11 cellular contexts compared by ENCODE assay signal in genomic region chr16:9048302-9048700, GRCh38. TPM values are rescaled to one million over a fixed set of nuclear protein-coding genes. Genes with fewer than 3 reads are reported as not detected.
DNase-seq lines count a peak whose midpoint lies in the region; ATAC-seq and TF ChIP-seq lines count a peak whose summit lies in the region.
"Had no signal": no experiment of that assay in that cellular context is flagged by ENCODE, and none has a peak within 500 bp of the region (broad histone marks: within the 10 kb centered on the region; RNA-seq: fewer than 3 reads in every experiment).

No MANE protein-coding gene starts in this region.

- WGBS in thyroid gland, 2 donors: 75% methylated on average over 4 of the region's 4 CpGs

- peaks cover 3 to 11% of the 10 kb centered on the region in 2 donors for H3K4me1 ChIP-seq in ascending aorta
- H3K4me1 ChIP-seq in thyroid gland: peaks cover 4 to 12% of the 10 kb centered on the region in 2 donors

- no peak overlapping the region for H3K27ac Mint-ChIP-seq in activated T-cell treated with anti-CD3 and anti-CD28 coated beads, Interleukin-2, amount 50 U/mL, for 72 hours

- H3K4me1 Mint-ChIP-seq in activated T-cell treated with anti-CD3 and anti-CD28 coated beads, Interleukin-2, amount 50 U/mL, for 72 hours (ENCODE audit: low read depth): peaks cover 45% of the 10 kb centered on the region

- intact Hi-C loops in ascending aorta (cut with DNase I): loop anchor here (5.0 kb wide), 1 partner anchor 86 kb away; the partner anchor contains the start of gene USP7
- intact Hi-C loops in thyroid gland (cut with DNase I): no loop called here

- no peak for ATAC-seq in activated T-cell treated with anti-CD3 and anti-CD28 coated beads, Interleukin-2, amount 50 U/mL, for 72 hours (replicated peaks in 1 of 2)
- ATAC-seq in GM19328 (IDR thresholded peaks at IDR 0.05; ENCODE audit: unreplicated experiment): no peak
- ATAC-seq in HG03175 (IDR thresholded peaks at IDR 0.05; ENCODE audit: unreplicated experiment): no peak

- DNase-seq in activated T-cell treated with anti-CD3 and anti-CD28 coated beads, Interleukin-2, amount 50 U/mL, for 72 hours: no peak
- DNase-seq in activated T-cell treated with anti-CD3 and anti-CD28 coated beads, Interleukin-2, amount 50 U/mL, for 1 hour: no peak
- DNase-seq in ascending aorta (ENCODE audit: low spot score in 2 of 2) (no peak), thyroid gland (no peak), NCI-H524 treated with DMSO at 0.1 percent for 48 hours (lab: John Stamatoyannopoulos, UW) (no peak)
- DNase-seq: stimulated activated naive CD4-positive, alpha-beta T cell had no signal

- TF ChIP-seq CTCF in ascending aorta (IDR thresholded peaks at IDR 0.05) (no peak), thyroid gland (IDR thresholded peaks at IDR 0.05) (no peak)

- no peaks in the 10 kb centered on the region for H3K27me3 Mint-ChIP-seq in activated T-cell treated with anti-CD3 and anti-CD28 coated beads, Interleukin-2, amount 50 U/mL, for 72 hours (ENCODE audit: low read depth)

- TF ChIP-seq POLR2A in thyroid gland (IDR thresholded peaks at IDR 0.05): no peak

- H3K27me3 ChIP-seq in ascending aorta (no peaks in the 10 kb centered on the region), layer of hippocampus (ENCODE audit: control insufficient read depth, insufficient read depth, low read length) (peaks cover 1% of the 10 kb centered on the region), thyroid gland (no peaks in the 10 kb centered on the region)
- H3K27me3 ChIP-seq: BE2C, pancreas had no signal

- H3K4me3 ChIP-seq in ascending aorta (no peak overlapping the region), thyroid gland (replicated peaks in 1 of 3) (no peak overlapping the region)
- H3K4me3 ChIP-seq: pancreas had no signal

- peak overlapping the region; percentile 34 to 49 for H3K4me3 Mint-ChIP-seq in activated T-cell treated with anti-CD3 and anti-CD28 coated beads, Interleukin-2, amount 50 U/mL, for 72 hours

- H3K36me3 Mint-ChIP-seq in activated T-cell treated with anti-CD3 and anti-CD28 coated beads, Interleukin-2, amount 50 U/mL, for 72 hours (ENCODE audit: insufficient read depth in 2 of 2): peaks cover 5 to 10% of the 10 kb centered on the region in 2 donors

- H3K9me3 Mint-ChIP-seq in activated T-cell treated with anti-CD3 and anti-CD28 coated beads, Interleukin-2, amount 50 U/mL, for 72 hours: peaks cover 2 to 7% of the 10 kb centered on the region in 2 donors

- H3K36me3 ChIP-seq in ascending aorta: no peaks in the 10 kb centered on the region
- no peaks in the 10 kb centered on the region for H3K36me3 ChIP-seq in thyroid gland
- H3K36me3 ChIP-seq: BE2C, pancreas had no signal

- H3K27ac ChIP-seq in ascending aorta (peak overlapping the region; percentile 77 to 80), layer of hippocampus (ENCODE audit: low read depth, low read length) (peak overlapping the region; percentile 38), thyroid gland (peak overlapping the region in 2 of 3 donors; percentile 59 to 62)

- H3K9me3 ChIP-seq in ascending aorta (no peaks in the 10 kb centered on the region), thyroid gland (no peaks in the 10 kb centered on the region)
- H3K9me3 ChIP-seq: BE2C, pancreas had no signal

RNA-seq across cellular contexts. Expression of gene HAPSTR1, which starts 43.1 kb away (rescaled TPM):
- total RNA-seq in activated T-cell treated with anti-CD3 and anti-CD28 coated beads, Interleukin-2, amount 50 U/mL, for 72 hours: 10 to 100 TPM; 81.5 to 82.3 TPM
- total RNA-seq in ascending aorta: 22.0 TPM
- 100 to 1,000 TPM in 1 of 4 donors, 10 to 100 TPM in 3; 59.0 to 107 (median 68.7) TPM for total RNA-seq in thyroid gland
